14 cellular contexts compared by ENCODE assay signal in genomic region chr12:72471806-72472205, GRCh38.
"Had no signal": no experiment of that assay in that cellular context is flagged by ENCODE, and none has a peak within 500 bp of the region (broad histone marks: within the 10 kb centered on the region; RNA-seq: fewer than 3 reads in every experiment).

No MANE protein-coding gene starts in this region.

- H3K27me3 ChIP-seq: gastroesophageal sphincter, pancreas, tibial artery, uterus had no signal

- H3K36me3 Mint-ChIP-seq: activated CD4-positive, alpha-beta memory T cell treated with anti-CD3 and anti-CD28 coated beads for 36 hours; activated CD8-positive, alpha-beta memory T cell treated with anti-CD3 and anti-CD28 coated beads, Interleukin-2, amount 10 ng/mL, durations not matched to agents 7 days and 5 days; activated naive CD4-positive, alpha-beta T cell treated with anti-CD3 and anti-CD28 coated beads, Interleukin-2, amount 10 ng/mL, durations not matched to agents 7 days and 5 days; stimulated activated memory B cell treated with anti-CD40 and anti-IgM and Interleukin-4, amounts not matched to agents 10 μg/mL and 1 μg/mL and 100 μg/mL, for 72 hours had no signal

- H3K9me3 Mint-ChIP-seq: activated CD4-positive, alpha-beta memory T cell treated with anti-CD3 and anti-CD28 coated beads for 36 hours; activated naive CD4-positive, alpha-beta T cell treated with anti-CD3 and anti-CD28 coated beads, Interleukin-2, amount 10 ng/mL, durations not matched to agents 7 days and 5 days had no signal

- H3K4me1 ChIP-seq: gastroesophageal sphincter, tibial artery, uterus had no signal

- H3K27me3 Mint-ChIP-seq: activated CD4-positive, alpha-beta memory T cell treated with anti-CD3 and anti-CD28 coated beads for 36 hours; activated CD4-positive, alpha-beta T cell treated with anti-CD3 and anti-CD28 coated beads for 36 hours; activated CD8-positive, alpha-beta memory T cell treated with anti-CD3 and anti-CD28 coated beads, Interleukin-2, amount 10 ng/mL, durations not matched to agents 7 days and 5 days; activated naive CD4-positive, alpha-beta T cell treated with anti-CD3 and anti-CD28 coated beads, Interleukin-2, amount 10 ng/mL, durations not matched to agents 7 days and 5 days; activated T-cell treated with anti-CD3 and anti-CD28 coated beads, Interleukin-2, amount 50 U/mL, for 24 hours; stimulated activated memory B cell treated with anti-CD40 and anti-IgM and Interleukin-4, amounts not matched to agents 10 μg/mL and 1 μg/mL and 100 μg/mL, for 72 hours; T-helper 17 cell had no signal

- ATAC-seq: activated CD4-positive, alpha-beta T cell treated with anti-CD3 and anti-CD28 coated beads for 36 hours; activated CD8-positive, alpha-beta memory T cell treated with anti-CD3 and anti-CD28 coated beads, Interleukin-2, amount 10 ng/mL, durations not matched to agents 7 days and 5 days; gastroesophageal sphincter; stimulated activated memory B cell treated with anti-CD40 and anti-IgM and Interleukin-4, amounts not matched to agents 10 μg/mL and 1 μg/mL and 100 μg/mL, for 72 hours; T-helper 17 cell had no signal

- H3K4me3 Mint-ChIP-seq: activated CD4-positive, alpha-beta memory T cell treated with anti-CD3 and anti-CD28 coated beads for 36 hours; activated CD4-positive, alpha-beta T cell treated with anti-CD3 and anti-CD28 coated beads for 36 hours; activated CD8-positive, alpha-beta memory T cell treated with anti-CD3 and anti-CD28 coated beads, Interleukin-2, amount 10 ng/mL, durations not matched to agents 7 days and 5 days; activated naive CD4-positive, alpha-beta T cell treated with anti-CD3 and anti-CD28 coated beads, Interleukin-2, amount 10 ng/mL, durations not matched to agents 7 days and 5 days; activated T-cell treated with anti-CD3 and anti-CD28 coated beads, Interleukin-2, amount 50 U/mL, for 24 hours; stimulated activated memory B cell treated with anti-CD40 and anti-IgM and Interleukin-4, amounts not matched to agents 10 μg/mL and 1 μg/mL and 100 μg/mL, for 72 hours; T-helper 17 cell had no signal

- H3K4me3 ChIP-seq: gastroesophageal sphincter, pancreas, tibial artery, uterus had no signal

- DNase-seq: activated CD4-positive, alpha-beta memory T cell treated with anti-CD3 and anti-CD28 coated beads for 36 hours; activated CD4-positive, alpha-beta T cell treated with anti-CD3 and anti-CD28 coated beads for 36 hours; activated CD8-positive, alpha-beta memory T cell treated with anti-CD3 and anti-CD28 coated beads, Interleukin-2, amount 10 ng/mL, durations not matched to agents 7 days and 5 days; activated naive CD4-positive, alpha-beta T cell treated with anti-CD3 and anti-CD28 coated beads, Interleukin-2, amount 10 ng/mL, durations not matched to agents 7 days and 5 days; activated T-cell treated with anti-CD3 and anti-CD28 coated beads, Interleukin-2, amount 50 U/mL, for 24 hours; caudate nucleus; pancreas; stimulated activated CD4-positive, alpha-beta T cell treated with anti-CD3 and anti-CD28 coated beads, Interleukin-2, amount 100 ng/mL, for 48 hours; T-helper 17 cell; tibial artery; uterus; WERI-Rb-1 had no signal

- H3K36me3 ChIP-seq: gastroesophageal sphincter, tibial artery, uterus, WERI-Rb-1 had no signal

- H3K9me3 ChIP-seq: gastroesophageal sphincter, pancreas, tibial artery, uterus had no signal

- H3K27ac Mint-ChIP-seq: activated CD4-positive, alpha-beta memory T cell treated with anti-CD3 and anti-CD28 coated beads for 36 hours; activated CD4-positive, alpha-beta T cell treated with anti-CD3 and anti-CD28 coated beads for 36 hours; activated CD8-positive, alpha-beta memory T cell treated with anti-CD3 and anti-CD28 coated beads, Interleukin-2, amount 10 ng/mL, durations not matched to agents 7 days and 5 days; activated naive CD4-positive, alpha-beta T cell treated with anti-CD3 and anti-CD28 coated beads, Interleukin-2, amount 10 ng/mL, durations not matched to agents 7 days and 5 days; activated T-cell treated with anti-CD3 and anti-CD28 coated beads, Interleukin-2, amount 50 U/mL, for 24 hours; stimulated activated memory B cell treated with anti-CD40 and anti-IgM and Interleukin-4, amounts not matched to agents 10 μg/mL and 1 μg/mL and 100 μg/mL, for 72 hours; T-helper 17 cell had no signal

- H3K4me1 Mint-ChIP-seq: activated CD4-positive, alpha-beta T cell treated with anti-CD3 and anti-CD28 coated beads for 36 hours; activated CD8-positive, alpha-beta memory T cell treated with anti-CD3 and anti-CD28 coated beads, Interleukin-2, amount 10 ng/mL, durations not matched to agents 7 days and 5 days; activated naive CD4-positive, alpha-beta T cell treated with anti-CD3 and anti-CD28 coated beads, Interleukin-2, amount 10 ng/mL, durations not matched to agents 7 days and 5 days; stimulated activated memory B cell treated with anti-CD40 and anti-IgM and Interleukin-4, amounts not matched to agents 10 μg/mL and 1 μg/mL and 100 μg/mL, for 72 hours; T-helper 17 cell had no signal

- H3K27ac ChIP-seq: gastroesophageal sphincter, pancreas, tibial artery, uterus, WERI-Rb-1 had no signal
